In the genomic region with DNA sequence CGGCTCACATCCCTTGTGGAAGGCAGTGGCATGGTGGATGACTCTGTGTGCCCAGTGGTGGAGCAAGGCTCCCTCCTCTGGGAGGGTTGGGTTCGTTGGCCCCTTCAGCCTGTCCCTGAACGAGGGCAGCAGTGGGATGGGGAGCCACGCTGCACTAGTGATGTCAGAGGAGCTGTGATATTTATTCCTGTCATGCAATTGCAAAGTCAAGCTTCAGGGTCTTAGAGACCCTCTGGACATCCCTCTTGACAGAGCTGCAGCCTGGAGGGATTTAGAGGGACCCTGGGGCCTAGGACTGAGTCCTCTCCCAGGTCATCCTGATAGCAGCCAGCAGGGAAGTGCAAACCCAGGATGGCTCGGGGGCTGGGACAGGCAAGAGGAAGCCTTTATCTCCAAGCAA, we compare ENCODE assay signal across 19 cellular contexts.
DNase-seq lines count a peak whose midpoint lies in the region; ATAC-seq lines count a peak whose summit lies in the region.
"Had no signal": no experiment of that assay in that cellular context is flagged by ENCODE, and none has a peak within 500 bp of the region (broad histone marks: within the 10 kb centered on the region; RNA-seq: fewer than 3 reads in every experiment).

No MANE protein-coding gene starts in this region.

- H3K4me3 Mint-ChIP-seq in stimulated activated naive CD8-positive, alpha-beta T cell treated with anti-CD3 and anti-CD28 coated beads, Interleukin-15, Interleukin-2, amounts not matched to agents 100 ng/mL and 50 ng/mL, for 24 hours = no peak overlapping the region
- no peak overlapping the region for H3K4me3 Mint-ChIP-seq in stimulated activated naive CD8-positive, alpha-beta T cell treated with anti-CD3 and anti-CD28 coated beads, Interleukin-15, amount 100 ng/mL, for 72 hours
- H3K4me3 Mint-ChIP-seq: IgD-negative memory B cell had no signal

- no peaks in the 10 kb centered on the region for H3K9me3 Mint-ChIP-seq in stimulated activated naive CD8-positive, alpha-beta T cell treated with anti-CD3 and anti-CD28 coated beads, Interleukin-15, Interleukin-2, amounts not matched to agents 100 ng/mL and 50 ng/mL, for 24 hours
- no peaks in the 10 kb centered on the region for H3K9me3 Mint-ChIP-seq in stimulated activated naive CD8-positive, alpha-beta T cell treated with anti-CD3 and anti-CD28 coated beads, Interleukin-15, amount 100 ng/mL, for 72 hours
- H3K9me3 Mint-ChIP-seq: IgD-negative memory B cell had no signal

- peak; percentile 42 for DNase-seq in activated CD8-positive, alpha-beta memory T cell treated with anti-CD3 and anti-CD28 coated beads for 24 hours
- no peak for DNase-seq in activated CD8-positive, alpha-beta memory T cell treated with anti-CD3 and anti-CD28 coated beads, Interleukin-2, amount 50 U/mL, for 4 hours
- DNase-seq in stimulated activated naive CD8-positive, alpha-beta T cell treated with anti-CD3 and anti-CD28 coated beads, Interleukin-15, amount 100 ng/mL, for 72 hours = no peak
- DNase-seq in islet precursor cell (peak; percentile 40), mesenteric fat pad (ENCODE audit: low spot score) (no peak), NCI-H1436 (lab: John Stamatoyannopoulos, UW) (no peak)
- DNase-seq: Calu3, DMS153, DND-41, MM.1S, NCI-H1694, NCI-H2029 treated with DMSO at 0.1 percent for 48 hours, NCI-H2227 treated with DMSO at 0.1 percent for 48 hours, NCI-H510A, Right ventricle myocardium superior, RPMI8226 had no signal

- peaks cover 54% of the 10 kb centered on the region for H3K4me1 Mint-ChIP-seq in stimulated activated naive CD8-positive, alpha-beta T cell treated with anti-CD3 and anti-CD28 coated beads, Interleukin-15, Interleukin-2, amounts not matched to agents 100 ng/mL and 50 ng/mL, for 24 hours (ENCODE audit: low read depth)
- H3K4me1 Mint-ChIP-seq in stimulated activated naive CD8-positive, alpha-beta T cell treated with anti-CD3 and anti-CD28 coated beads, Interleukin-15, amount 100 ng/mL, for 72 hours = peaks cover 48% of the 10 kb centered on the region
- H3K4me1 Mint-ChIP-seq: IgD-negative memory B cell had no signal

- ATAC-seq in stimulated activated naive CD8-positive, alpha-beta T cell treated with anti-CD3 and anti-CD28 coated beads, Interleukin-15, amount 100 ng/mL, for 72 hours = no peak
- ATAC-seq: HCT116 had no signal

- H3K36me3 Mint-ChIP-seq in stimulated activated naive CD8-positive, alpha-beta T cell treated with anti-CD3 and anti-CD28 coated beads, Interleukin-15, Interleukin-2, amounts not matched to agents 100 ng/mL and 50 ng/mL, for 24 hours (ENCODE audit: low read depth) = no peaks in the 10 kb centered on the region
- H3K36me3 Mint-ChIP-seq: IgD-negative memory B cell had no signal

- H3K27me3 Mint-ChIP-seq in stimulated activated naive CD8-positive, alpha-beta T cell treated with anti-CD3 and anti-CD28 coated beads, Interleukin-15, Interleukin-2, amounts not matched to agents 100 ng/mL and 50 ng/mL, for 24 hours = peaks cover 7% of the 10 kb centered on the region
- peaks cover 12% of the 10 kb centered on the region for H3K27me3 Mint-ChIP-seq in stimulated activated naive CD8-positive, alpha-beta T cell treated with anti-CD3 and anti-CD28 coated beads, Interleukin-15, amount 100 ng/mL, for 72 hours

- H3K27ac Mint-ChIP-seq in stimulated activated naive CD8-positive, alpha-beta T cell treated with anti-CD3 and anti-CD28 coated beads, Interleukin-15, Interleukin-2, amounts not matched to agents 100 ng/mL and 50 ng/mL, for 24 hours = peak overlapping the region; percentile 91
- H3K27ac Mint-ChIP-seq in stimulated activated naive CD8-positive, alpha-beta T cell treated with anti-CD3 and anti-CD28 coated beads, Interleukin-15, amount 100 ng/mL, for 72 hours = no peak overlapping the region
- H3K27ac Mint-ChIP-seq: IgD-negative memory B cell had no signal

Comparison
In these comparisons a context has a peak if more than half of its experiments do, and no peak if none do; other contexts are left out.
1. DNase-seq: peak in activated CD8-positive, alpha-beta memory T cell treated with anti-CD3 and anti-CD28 coated beads for 24 hours (single experiment) and islet precursor cell (single experiment); none in activated CD8-positive, alpha-beta memory T cell treated with anti-CD3 and anti-CD28 coated beads, Interleukin-2, amount 50 U/mL, for 4 hours (single experiment), stimulated activated naive CD8-positive, alpha-beta T cell treated with anti-CD3 and anti-CD28 coated beads, Interleukin-15, amount 100 ng/mL, for 72 hours (0 of 2), mesenteric fat pad (single experiment) and NCI-H1436 (single experiment).